Comparison of ENCODE assay signal across 24 cellular contexts in the genomic region with DNA sequence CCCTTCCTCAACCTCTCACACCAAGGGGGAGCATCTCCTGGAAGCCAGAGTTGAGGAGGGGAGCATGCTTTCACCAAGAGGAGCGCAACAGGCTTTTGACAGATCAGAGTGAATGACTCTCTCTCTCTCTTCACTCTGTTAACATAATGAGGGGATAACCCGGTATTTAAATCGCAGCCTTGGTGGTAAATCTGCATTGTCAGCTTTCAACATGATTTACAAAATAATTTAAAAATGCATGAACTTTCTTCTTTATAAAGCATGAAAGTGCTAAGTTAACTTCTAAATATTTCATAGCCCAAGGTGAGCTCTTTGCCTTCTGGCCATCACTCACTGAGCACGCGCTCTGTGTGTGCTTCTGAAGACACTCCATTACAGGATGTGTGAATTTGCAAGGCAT.
A peak's percentile ranks its signal among the peaks of the same experiment; 100 is the strongest.
DNase-seq lines count a peak whose midpoint lies in the region; ATAC-seq, FAIRE-seq and TF ChIP-seq lines count a peak whose summit lies in the region.
"Had no signal": no experiment of that assay in that cellular context is flagged by ENCODE, and none has a peak within 500 bp of the region (broad histone marks: within the 10 kb centered on the region; RNA-seq: fewer than 3 reads in every experiment).

No MANE protein-coding gene starts in this region.

- CTCF ChIA-PET in HepG2 (lab: Yijun Ruan, JAX; ENCODE audit: low intra/inter-chr PET ratio, low total read pairs) = no interaction called here
- CTCF ChIA-PET in IMR-90 (lab: Yijun Ruan, JAX) = no interaction called here
- CTCF ChIA-PET in MCF 10A (lab: Yijun Ruan, JAX) = interaction anchor here (0.6 to 0.8 kb wide), 2 partner anchors 44 to 296 kb away, joined by 3 read pairs; no protein-coding TSS in a partner anchor

- H3K4me3 Mint-ChIP-seq in nephron progenitor cell = no peak overlapping the region
- no peak overlapping the region for H3K4me3 Mint-ChIP-seq in MCF 10A (ENCODE audit: unreplicated experiment)
- H3K4me3 Mint-ChIP-seq: CD14-positive monocyte; CD4-positive, alpha-beta T cell; CD8-positive, alpha-beta T cell had no signal

- no peaks in the 10 kb centered on the region for H3K36me3 ChIP-seq in HepG2 (replicated peaks in 1 of 2; ENCODE audit: control insufficient read depth in 1 of 2, insufficient read depth in 2 of 2, low read length in 2 of 2)
- H3K36me3 ChIP-seq in right lobe of liver = no peaks in the 10 kb centered on the region
- no peaks in the 10 kb centered on the region for H3K36me3 ChIP-seq in IMR-90 (ENCODE audit: control insufficient read depth, insufficient read depth, low read length)
- H3K36me3 ChIP-seq: BE2C, BLaER1 had no signal

- intact Hi-C loops in HepG2 (cut with micrococcal nuclease; ENCODE audit: unreplicated experiment) = no loop called here
- intact Hi-C loops in right lobe of liver (cut with DNase I) = no loop called here
- intact Hi-C loops in IMR-90 (cut with micrococcal nuclease) = no loop called here
- intact Hi-C loops in MCF 10A (cut with micrococcal nuclease) = no loop called here

- H3K4me1 ChIP-seq in HepG2 (ENCODE audit: insufficient read depth, low read length) (peaks cover 4% of the 10 kb centered on the region; the same call in 1 of the 2 replicates), right lobe of liver (no peaks in the 10 kb centered on the region), IMR-90 (ENCODE audit: control insufficient read depth, insufficient read depth, low read length) (no peaks in the 10 kb centered on the region)
- H3K4me1 ChIP-seq: BE2C, BLaER1 had no signal

- TF ChIP-seq POLR2A in HepG2 (IDR thresholded peaks at IDR 0.05; ENCODE audit: insufficient read depth in 1 of 2, low read depth in 2 of 2, low read length in 2 of 2) = no peak
- TF ChIP-seq POLR2A in right lobe of liver (IDR thresholded peaks at IDR 0.05) = no peak
- TF ChIP-seq POLR2A in IMR-90 (IDR thresholded peaks at IDR 0.05; ENCODE audit: low read depth, low read length) = no peak

- H3K27ac ChIP-seq in HepG2 (ENCODE audit: extremely low read length, insufficient read depth, low read length) = no peak overlapping the region
- H3K27ac ChIP-seq in right lobe of liver = no peak overlapping the region
- no peak overlapping the region for H3K27ac ChIP-seq in IMR-90 (ENCODE audit: insufficient read depth, low read length)
- H3K27ac ChIP-seq: 22Rv1, BLaER1 had no signal

- TF ChIP-seq EP300 in HepG2 (IDR thresholded peaks at IDR 0.05; ENCODE audit: low read depth in 2 of 2, low read length in 2 of 2) (no peak), HepG2 (CRISPR knock-in tag; IDR thresholded peaks at IDR 0.05; ENCODE audit: borderline replicate concordance) (no peak)

- no peaks in the 10 kb centered on the region for H3K79me2 ChIP-seq in HepG2 (ENCODE audit: insufficient read depth, low read length)

- no peak overlapping the region for H4K91ac ChIP-seq in IMR-90 (ENCODE audit: insufficient read depth, low read depth, low read length)

- no peak overlapping the region for H3K4me3 ChIP-seq in HepG2 (replicated peaks in 1 of 3; ENCODE audit: insufficient read depth in 1 of 3, low read depth in 2 of 3, low read length in 3 of 3)
- H3K4me3 ChIP-seq in right lobe of liver = no peak overlapping the region
- H3K4me3 ChIP-seq in IMR-90 (ENCODE audit: insufficient read depth, low read depth, low read length) = no peak overlapping the region
- H3K4me3 ChIP-seq: BLaER1 had no signal

- H2AFZ ChIP-seq in HepG2 (ENCODE audit: low read length) (no peak overlapping the region), IMR-90 (replicated peaks; ENCODE audit: low read length, poor library complexity) (no peak overlapping the region)

- POLR2A ChIA-PET in HepG2 (lab: Yijun Ruan, JAX) = no interaction called here
- POLR2A ChIA-PET in IMR-90 (lab: Charles Lee; ENCODE audit: unreplicated experiment) = no interaction called here
- POLR2A ChIA-PET in MCF 10A (lab: Yijun Ruan, JAX) = interaction anchor here (0.6 kb wide), 1 partner anchor 606 kb away, joined by 3 read pairs; no protein-coding TSS in a partner anchor

- H2BK15ac ChIP-seq in IMR-90 (ENCODE audit: low read depth, low read length) = no peak overlapping the region

- no peaks in the 10 kb centered on the region for H3K9me1 ChIP-seq in IMR-90 (ENCODE audit: insufficient read depth, low read length)

- no peak overlapping the region for H3K18ac ChIP-seq in IMR-90 (ENCODE audit: low read depth, low read length)

- no peaks in the 10 kb centered on the region for H3K79me1 ChIP-seq in IMR-90 (ENCODE audit: low read depth in 1 of 2, low read length in 2 of 2)

- H2AK5ac ChIP-seq in IMR-90 (ENCODE audit: low read depth, low read length) = no peak overlapping the region

- H3K9ac ChIP-seq in HepG2 (ENCODE audit: insufficient read depth, low read depth, low read length) (no peak overlapping the region), IMR-90 (ENCODE audit: low read depth, low read length) (no peak overlapping the region)
- H3K9ac ChIP-seq: BLaER1 had no signal

- H3K36me3 Mint-ChIP-seq in nephron progenitor cell (ENCODE audit: low read depth) (no peaks in the 10 kb centered on the region), MCF 10A (ENCODE audit: insufficient read depth, unreplicated experiment) (no peaks in the 10 kb centered on the region)
- H3K36me3 Mint-ChIP-seq: CD14-positive monocyte; CD8-positive, alpha-beta T cell had no signal

- H3K27me3 ChIP-seq in HepG2 (ENCODE audit: control insufficient read depth in 1 of 2, insufficient read depth in 2 of 2, low read length in 2 of 2) (peaks cover 8 to 86% of the 10 kb centered on the region in 2 experiments; a peak in 4 of 5 replicates), right lobe of liver (no peaks in the 10 kb centered on the region), IMR-90 (ENCODE audit: control insufficient read depth, insufficient read depth, low read length) (no peaks in the 10 kb centered on the region)
- H3K27me3 ChIP-seq: BE2C, BLaER1 had no signal

- H4K8ac ChIP-seq in IMR-90 (ENCODE audit: low read depth in 2 of 2, low read length in 2 of 2) = no peak overlapping the region

- no TSS peak for BruUV-seq in HepG2 (replicated peaks; lab: Mats Ljungman, UMichigan)
- BruUV-seq in IMR-90 (replicated peaks; lab: Mats Ljungman, UMichigan) = no TSS peak
- BruUV-seq in MCF 10A (replicated peaks; lab: Mats Ljungman, UMichigan) = no TSS peak

- dilution Hi-C loops in IMR-90 (cut with HindIII; ENCODE audit: low sequenced_read_pairs, unreplicated experiment) = no loop called here

- H3K27ac Mint-ChIP-seq in nephron progenitor cell = peak overlapping the region; percentile 84
- no peak overlapping the region for H3K27ac Mint-ChIP-seq in MCF 10A (ENCODE audit: low read depth, unreplicated experiment)
- H3K27ac Mint-ChIP-seq: CD4-positive, alpha-beta T cell; CD8-positive, alpha-beta T cell had no signal

- no peak overlapping the region for H3K23ac ChIP-seq in IMR-90 (ENCODE audit: low read depth, low read length)

- H3K4me1 Mint-ChIP-seq in nephron progenitor cell (peaks cover 26% of the 10 kb centered on the region), MCF 10A (ENCODE audit: insufficient read depth, unreplicated experiment) (no peaks in the 10 kb centered on the region)
- H3K4me1 Mint-ChIP-seq: CD14-positive monocyte had no signal

- in situ Hi-C loops in HepG2 (cut with HindIII; ENCODE audit: extremely low pct_ligation_motif_present, low pct_unique_long_range_greater_than_20kb) = no loop called here
- in situ Hi-C loops in IMR-90 (cut with MboI; ENCODE audit: low sequenced_read_pairs) = no loop called here

- H4K20me1 ChIP-seq in HepG2 (ENCODE audit: insufficient read depth, low read length) (no peaks in the 10 kb centered on the region), IMR-90 (ENCODE audit: insufficient read depth, low read length) (no peaks in the 10 kb centered on the region)
- H4K20me1 ChIP-seq: BLaER1 had no signal

- no peak overlapping the region for H2BK20ac ChIP-seq in IMR-90 (ENCODE audit: low read depth, low read length)

- H3K27me3 Mint-ChIP-seq in nephron progenitor cell (ENCODE audit: low read depth, poor library complexity) = peaks cover 15% of the 10 kb centered on the region
- peaks cover 64% of the 10 kb centered on the region for H3K27me3 Mint-ChIP-seq in MCF 10A (ENCODE audit: insufficient read depth, unreplicated experiment)

- no peak for FAIRE-seq in HepG2 (lab: Jason Lieb, UNC)
- FAIRE-seq: G401.6, GM12891, GM19239 had no signal

- H3K4ac ChIP-seq in IMR-90 (ENCODE audit: low read depth, low read length) = no peak overlapping the region

- H2AK9ac ChIP-seq in IMR-90 (replicated peaks; ENCODE audit: low read depth, low read length, poor library complexity) = no peak overlapping the region

- H3K4me2 ChIP-seq in HepG2 (ENCODE audit: low read depth, low read length) (no peak overlapping the region), IMR-90 (ENCODE audit: low read depth, low read length) (no peak overlapping the region)
- H3K4me2 ChIP-seq: BLaER1 had no signal

- no peak for TF ChIP-seq CTCF in HepG2 (CRISPR knock-in tag; IDR thresholded peaks at IDR 0.05)
- no peak for TF ChIP-seq CTCF in right lobe of liver (IDR thresholded peaks at IDR 0.05)
- no peak for TF ChIP-seq CTCF in IMR-90 (conservative IDR thresholded peaks at IDR 0.05; ENCODE audit: low read depth, low read length)
- TF ChIP-seq CTCF in nephron progenitor cell (IDR thresholded peaks at IDR 0.05) = no peak
- no peak for TF ChIP-seq CTCF in MCF 10A (IDR thresholded peaks at IDR 0.05; ENCODE audit: unreplicated experiment)

- H3K9me3 Mint-ChIP-seq in nephron progenitor cell = no peaks in the 10 kb centered on the region
- no peaks in the 10 kb centered on the region for H3K9me3 Mint-ChIP-seq in MCF 10A (ENCODE audit: unreplicated experiment)
- H3K9me3 Mint-ChIP-seq: CD4-positive, alpha-beta T cell had no signal

- no peak overlapping the region for H2BK120ac ChIP-seq in IMR-90 (ENCODE audit: low read depth, low read length)

- H2BK5ac ChIP-seq in IMR-90 (ENCODE audit: low read depth, low read length, poor library complexity, severe bottlenecking) = no peak overlapping the region

- H3K9me3 ChIP-seq in HepG2 (ENCODE audit: low read length) = no peaks in the 10 kb centered on the region
- H3K9me3 ChIP-seq in right lobe of liver = no peaks in the 10 kb centered on the region
- no peaks in the 10 kb centered on the region for H3K9me3 ChIP-seq in IMR-90 (ENCODE audit: control insufficient read depth, insufficient read depth, low read length)
- H3K9me3 ChIP-seq: BE2C, BLaER1 had no signal

- TF ChIP-seq RAD21 in HepG2 (CRISPR knock-in tag; IDR thresholded peaks at IDR 0.05) (no peak), IMR-90 (IDR thresholded peaks at IDR 0.05; ENCODE audit: low read length) (no peak)

- WGBS in HepG2 (ENCODE audit: low lambda C conversion rate) = 21% methylated on average over 5 of the region's 5 CpGs
- 79% methylated on average over 4 of the region's 5 CpGs for WGBS in right lobe of liver (ENCODE audit: insufficient coverage, low coverage, low lambda C conversion rate, missing lambda C conversion rate)
- no CpG with 5 or more reads among the region's 5 CpGs for WGBS in IMR-90 (ENCODE audit: extremely low coverage in 2 of 2, insufficient read length in 1 of 2), 2 experiments

- H3K56ac ChIP-seq in IMR-90 (ENCODE audit: extremely low read depth, insufficient read depth, low read length) = no peak overlapping the region

- DNase-seq in HepG2 (ENCODE audit: low spot score) (no peak), right lobe of liver (no peak), IMR-90 (no peak), nephron progenitor cell (no peak), MCF 10A (ENCODE audit: unreplicated experiment) (no peak), HuH-7.5 (ENCODE audit: low spot score) (no peak)
- DNase-seq: ACHN; BE2C; C1 segment of cervical spinal cord; CD4-positive, alpha-beta T cell; CD8-positive, alpha-beta T cell; DMS 273 treated with DMSO at 0.1 percent for 48 hours; DMS153; DMS53; DMS79; DND-41; EL; GF-D8 had no signal

- no peak overlapping the region for H4K5ac ChIP-seq in IMR-90 (ENCODE audit: low read depth, low read length)

- ATAC-seq in HepG2 (no peak), right lobe of liver (no peak), IMR-90 (ENCODE audit: low read depth) (no peak)
- ATAC-seq: CD8-positive, alpha-beta T cell had no signal

- no peak overlapping the region for H3K14ac ChIP-seq in IMR-90 (replicated peaks; ENCODE audit: low read depth, low read length)
